In the genomic region with DNA sequence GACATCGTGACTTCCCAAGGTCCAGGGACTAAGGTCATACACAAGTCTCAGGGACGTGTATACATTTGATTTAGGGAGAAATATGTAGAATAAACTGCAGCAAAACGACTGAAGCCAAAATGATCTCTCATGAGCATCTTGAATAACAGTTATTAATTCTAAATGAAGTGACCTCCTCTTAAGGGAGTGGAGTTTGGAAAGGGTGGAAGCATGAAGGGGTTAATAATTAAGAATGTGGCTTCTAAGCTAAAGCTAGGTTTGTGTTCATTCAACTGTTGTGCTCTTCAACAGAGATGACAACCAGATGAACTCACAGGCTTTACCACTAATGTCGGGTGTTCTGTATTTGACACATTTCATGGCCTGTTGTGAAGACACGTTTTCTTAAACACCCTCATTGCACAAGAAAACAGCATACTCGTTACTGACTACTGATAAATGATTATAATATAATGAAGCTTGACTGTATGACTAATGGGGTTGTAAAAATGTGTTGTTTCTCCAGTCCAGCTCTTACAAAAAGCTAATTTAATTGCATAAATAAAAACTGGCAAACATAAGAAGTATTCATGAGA, we compare ENCODE assay signal across 8 cellular contexts. TPM values are rescaled to one million over a fixed set of nuclear protein-coding genes. Genes with fewer than 3 reads are reported as not detected.
A peak's percentile ranks its signal among the peaks of the same experiment; 100 is the strongest.
DNase-seq lines count a peak whose midpoint lies in the region; ATAC-seq and TF ChIP-seq lines count a peak whose summit lies in the region.
"Had no signal": no experiment of that assay in that cellular context is flagged by ENCODE, and none has a peak within 500 bp of the region (broad histone marks: within the 10 kb centered on the region; RNA-seq: fewer than 3 reads in every experiment).

No MANE protein-coding gene starts in this region.

- intact Hi-C loops in posterior cingulate gyrus (cut with DNase I): loop anchor here (5.0 kb wide), 2 partner anchors 62 to 253 kb away; no protein-coding TSS in a partner anchor

- H3K9me2 ChIP-seq in GM23338 (ENCODE audit: insufficient read depth): no peaks in the 10 kb centered on the region
- H3K9me2 ChIP-seq: SK-N-SH had no signal

- ATAC-seq in GM23338: no peak
- no peak for ATAC-seq in HG03280 (IDR thresholded peaks at IDR 0.05; ENCODE audit: unreplicated experiment)
- no peak for ATAC-seq in GM19351 (IDR thresholded peaks at IDR 0.05; ENCODE audit: unreplicated experiment)

- H3K79me2 ChIP-seq in GM23338 (replicated peaks; ENCODE audit: insufficient read depth) (no peaks in the 10 kb centered on the region), parathyroid adenoma (no peaks in the 10 kb centered on the region)

- no peaks in the 10 kb centered on the region for H3K36me3 ChIP-seq in GM23338 (ENCODE audit: insufficient read depth)
- H3K36me3 ChIP-seq in SK-N-MC (ENCODE audit: insufficient read depth, low read length): no peaks in the 10 kb centered on the region
- no peaks in the 10 kb centered on the region for H3K36me3 ChIP-seq in parathyroid adenoma (ENCODE audit: control insufficient read depth, insufficient read depth, low read length)

- 0 out of 2 replicates have a peak, but pooled peaks cover 6% of the 10 kb centered on the region for H4K20me1 ChIP-seq in GM23338 (replicated peaks; ENCODE audit: insufficient read depth)

- H3K27ac ChIP-seq in GM23338 (ENCODE audit: low read depth) (no peak overlapping the region), SK-N-MC (no peak overlapping the region), parathyroid adenoma (no peak overlapping the region)

- no peaks in the 10 kb centered on the region for H3K36me3 Mint-ChIP-seq in GM23338 (ENCODE audit: low read depth)

- H3K9ac ChIP-seq in SK-N-MC (ENCODE audit: insufficient read length) (no peak overlapping the region), parathyroid adenoma (no peak overlapping the region)
- H3K9ac ChIP-seq: SK-N-SH had no signal

- no peak for DNase-seq in GM23338 (ENCODE audit: low spot score)
- DNase-seq in SK-N-MC (ENCODE audit: low read depth, low spot score): no peak
- peak; percentile 27 for DNase-seq in foreskin melanocyte
- DNase-seq in posterior cingulate gyrus: no peak
- DNase-seq: SK-N-SH had no signal

- H3K4me2 ChIP-seq in GM23338 (peak overlapping the region; percentile 85), parathyroid adenoma (ENCODE audit: low read length) (no peak overlapping the region)
- H3K4me2 ChIP-seq: SK-N-SH had no signal

- H3K9me3 ChIP-seq in SK-N-MC (ENCODE audit: low read depth, low read length): no peaks in the 10 kb centered on the region
- H3K9me3 ChIP-seq in parathyroid adenoma (ENCODE audit: control insufficient read depth, low read length): no peaks in the 10 kb centered on the region
- H3K9me3 ChIP-seq: SK-N-SH had no signal

- peaks cover 6% of the 10 kb centered on the region; the same call in 1 of the 2 replicates for H3F3A ChIP-seq in GM23338 (replicated peaks; ENCODE audit: low read depth)

- no peaks in the 10 kb centered on the region for H3K9me3 Mint-ChIP-seq in GM23338

- peaks cover 9% of the 10 kb centered on the region; the same call in 1 of the 2 replicates for H3K4me1 ChIP-seq in GM23338 (ENCODE audit: insufficient read depth)
- H3K4me1 ChIP-seq in parathyroid adenoma: no peaks in the 10 kb centered on the region

- peaks cover 19% of the 10 kb centered on the region for H3K4me1 Mint-ChIP-seq in GM23338

- peaks cover 75% of the 10 kb centered on the region for H3K27me3 ChIP-seq in GM23338 (ENCODE audit: insufficient read depth)
- no peaks in the 10 kb centered on the region for H3K27me3 ChIP-seq in parathyroid adenoma (ENCODE audit: control insufficient read depth, insufficient read depth, low read length)

- H3K4me3 Mint-ChIP-seq in GM23338: peak overlapping the region; percentile 76

- H3K4me3 ChIP-seq in GM23338: peak overlapping the region; percentile 68
- H3K4me3 ChIP-seq in SK-N-MC: peak overlapping the region; percentile 83
- H3K4me3 ChIP-seq in parathyroid adenoma (ENCODE audit: low read depth, low read length): peak overlapping the region; percentile 48

- H2AFZ ChIP-seq in GM23338 (peak overlapping the region; percentile 89; the same call in 1 of the 2 replicates), parathyroid adenoma (no peak overlapping the region)

- no peak overlapping the region for H3K27ac Mint-ChIP-seq in GM23338

- no peak for TF ChIP-seq CTCF in GM23338 (conservative IDR thresholded peaks at IDR 0.05; ENCODE audit: low read depth in 2 of 2)
- no peak for TF ChIP-seq CTCF in parathyroid adenoma (IDR thresholded peaks at IDR 0.05)

- peaks cover 49% of the 10 kb centered on the region for H3K27me3 Mint-ChIP-seq in GM23338 (ENCODE audit: insufficient read depth, low read depth, poor library complexity)

TF ChIP-seq in GM23338, 12 proteins besides CTCF, POLR2A, EP300 and RAD21:
- TF ChIP-seq EZH2 (IDR thresholded peaks at IDR 0.05; ENCODE audit: low read depth, unreplicated experiment) (peak; percentile 78), STAT1 (IDR thresholded peaks at IDR 0.05; ENCODE audit: unreplicated experiment) (no peak), ZNF331 (CRISPR knock-in tag; IDR thresholded peaks at IDR 0.05; ENCODE audit: low read depth) (no peak), NANOG (IDR thresholded peaks at IDR 0.05; ENCODE audit: borderline replicate concordance) (no peak)
- TF ChIP-seq, protein P1, sequence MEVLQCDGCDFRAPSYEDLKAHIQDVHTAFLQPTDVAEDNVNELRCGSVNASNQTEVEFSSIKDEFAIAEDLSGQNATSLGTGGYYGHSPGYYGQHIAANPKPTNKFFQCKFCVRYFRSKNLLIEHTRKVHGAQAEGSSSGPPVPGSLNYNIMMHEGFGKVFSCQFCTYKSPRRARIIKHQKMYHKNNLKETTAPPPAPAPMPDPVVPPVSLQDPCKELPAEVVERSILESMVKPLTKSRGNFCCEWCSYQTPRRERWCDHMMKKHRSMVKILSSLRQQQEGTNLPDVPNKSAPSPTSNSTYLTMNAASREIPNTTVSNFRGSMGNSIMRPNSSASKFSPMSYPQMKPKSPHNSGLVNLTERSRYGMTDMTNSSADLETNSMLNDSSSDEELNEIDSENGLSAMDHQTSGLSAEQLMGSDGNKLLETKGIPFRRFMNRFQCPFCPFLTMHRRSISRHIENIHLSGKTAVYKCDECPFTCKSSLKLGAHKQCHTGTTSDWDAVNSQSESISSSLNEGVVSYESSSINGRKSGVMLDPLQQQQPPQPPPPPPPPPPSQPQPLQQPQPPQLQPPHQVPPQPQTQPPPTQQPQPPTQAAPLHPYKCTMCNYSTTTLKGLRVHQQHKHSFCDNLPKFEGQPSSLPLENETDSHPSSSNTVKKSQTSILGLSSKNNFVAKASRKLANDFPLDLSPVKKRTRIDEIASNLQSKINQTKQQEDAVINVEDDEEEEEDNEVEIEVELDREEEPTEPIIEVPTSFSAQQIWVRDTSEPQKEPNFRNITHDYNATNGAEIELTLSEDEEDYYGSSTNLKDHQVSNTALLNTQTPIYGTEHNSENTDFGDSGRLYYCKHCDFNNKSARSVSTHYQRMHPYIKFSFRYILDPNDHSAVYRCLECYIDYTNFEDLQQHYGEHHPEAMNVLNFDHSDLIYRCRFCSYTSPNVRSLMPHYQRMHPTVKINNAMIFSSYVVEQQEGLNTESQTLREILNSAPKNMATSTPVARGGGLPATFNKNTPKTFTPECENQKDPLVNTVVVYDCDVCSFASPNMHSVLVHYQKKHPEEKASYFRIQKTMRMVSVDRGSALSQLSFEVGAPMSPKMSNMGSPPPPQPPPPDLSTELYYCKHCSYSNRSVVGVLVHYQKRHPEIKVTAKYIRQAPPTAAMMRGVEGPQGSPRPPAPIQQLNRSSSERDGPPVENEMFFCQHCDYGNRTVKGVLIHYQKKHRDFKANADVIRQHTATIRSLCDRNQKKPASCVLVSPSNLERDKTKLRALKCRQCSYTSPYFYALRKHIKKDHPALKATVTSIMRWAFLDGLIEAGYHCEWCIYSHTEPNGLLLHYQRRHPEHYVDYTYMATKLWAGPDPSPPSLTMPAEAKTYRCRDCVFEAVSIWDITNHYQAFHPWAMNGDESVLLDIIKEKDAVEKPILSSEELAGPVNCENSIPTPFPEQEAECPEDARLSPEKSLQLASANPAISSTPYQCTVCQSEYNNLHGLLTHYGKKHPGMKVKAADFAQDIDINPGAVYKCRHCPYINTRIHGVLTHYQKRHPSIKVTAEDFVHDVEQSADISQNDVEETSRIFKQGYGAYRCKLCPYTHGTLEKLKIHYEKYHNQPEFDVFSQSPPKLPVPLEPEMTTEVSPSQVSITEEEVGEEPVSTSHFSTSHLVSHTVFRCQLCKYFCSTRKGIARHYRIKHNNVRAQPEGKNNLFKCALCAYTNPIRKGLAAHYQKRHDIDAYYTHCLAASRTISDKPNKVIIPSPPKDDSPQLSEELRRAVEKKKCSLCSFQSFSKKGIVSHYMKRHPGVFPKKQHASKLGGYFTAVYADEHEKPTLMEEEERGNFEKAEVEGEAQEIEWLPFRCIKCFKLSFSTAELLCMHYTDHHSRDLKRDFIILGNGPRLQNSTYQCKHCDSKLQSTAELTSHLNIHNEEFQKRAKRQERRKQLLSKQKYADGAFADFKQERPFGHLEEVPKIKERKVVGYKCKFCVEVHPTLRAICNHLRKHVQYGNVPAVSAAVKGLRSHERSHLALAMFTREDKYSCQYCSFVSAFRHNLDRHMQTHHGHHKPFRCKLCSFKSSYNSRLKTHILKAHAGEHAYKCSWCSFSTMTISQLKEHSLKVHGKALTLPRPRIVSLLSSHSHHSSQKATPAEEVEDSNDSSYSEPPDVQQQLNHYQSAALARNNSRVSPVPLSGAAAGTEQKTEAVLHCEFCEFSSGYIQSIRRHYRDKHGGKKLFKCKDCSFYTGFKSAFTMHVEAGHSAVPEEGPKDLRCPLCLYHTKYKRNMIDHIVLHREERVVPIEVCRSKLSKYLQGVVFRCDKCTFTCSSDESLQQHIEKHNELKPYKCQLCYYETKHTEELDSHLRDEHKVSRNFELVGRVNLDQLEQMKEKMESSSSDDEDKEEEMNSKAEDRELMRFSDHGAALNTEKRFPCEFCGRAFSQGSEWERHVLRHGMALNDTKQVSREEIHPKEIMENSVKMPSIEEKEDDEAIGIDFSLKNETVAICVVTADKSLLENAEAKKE (CRISPR knock-in tag; IDR thresholded peaks at IDR 0.05): no peak
- TF ChIP-seq, protein P2, sequence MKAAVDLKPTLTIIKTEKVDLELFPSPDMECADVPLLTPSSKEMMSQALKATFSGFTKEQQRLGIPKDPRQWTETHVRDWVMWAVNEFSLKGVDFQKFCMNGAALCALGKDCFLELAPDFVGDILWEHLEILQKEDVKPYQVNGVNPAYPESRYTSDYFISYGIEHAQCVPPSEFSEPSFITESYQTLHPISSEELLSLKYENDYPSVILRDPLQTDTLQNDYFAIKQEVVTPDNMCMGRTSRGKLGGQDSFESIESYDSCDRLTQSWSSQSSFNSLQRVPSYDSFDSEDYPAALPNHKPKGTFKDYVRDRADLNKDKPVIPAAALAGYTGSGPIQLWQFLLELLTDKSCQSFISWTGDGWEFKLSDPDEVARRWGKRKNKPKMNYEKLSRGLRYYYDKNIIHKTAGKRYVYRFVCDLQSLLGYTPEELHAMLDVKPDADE (IDR thresholded peaks at IDR 0.05): no peak
TF ChIP-seq in GM23338: peak in this region for 1.

RNA-seq across cellular contexts. Expression of a gene that starts 1.5 kb away (rescaled TPM):
- total RNA-seq in GM23338 (2014; rRNA removed; shearing (Covaris generic)): 0.62 and 1.4 TPM in 2 replicates
- 0.90 and 1.1 TPM in 2 replicates for polyA plus RNA-seq in GM23338 (2016; fragmentation: Nextera tagmentation; extraction: Ambion mirVana)
- polyA plus RNA-seq: SK-N-SH had no signal
